8 cellular contexts compared by ENCODE assay signal in genomic region chr10:37857287-37858211, GRCh38. TPM values are rescaled to one million over a fixed set of nuclear protein-coding genes. Genes with fewer than 3 reads are reported as not detected.
A peak's percentile ranks its signal among the peaks of the same experiment; 100 is the strongest.
DNase-seq lines count a peak whose midpoint lies in the region; FAIRE-seq and TF ChIP-seq lines count a peak whose summit lies in the region.

TSS of gene ZNF248 (minus strand) at chr10:37857610. CDS start at chr10:37856310, 1,300 bp downstream.

- H2AFZ ChIP-seq in MM.1S (ENCODE audit: low read length), result peak within 1 kb of the TSS; percentile 100

- H3K36me3 ChIP-seq in MM.1S (replicated peaks; ENCODE audit: insufficient read depth, low read length), result no peaks in the 10 kb centered on the region; the same call in 1 of the 2 replicates
- H3K36me3 ChIP-seq in suprapubic skin, result no peaks in the 10 kb centered on the region

- H3F3A ChIP-seq in MM.1S (ENCODE audit: insufficient read depth, low read length), result peaks cover 5% of the 10 kb centered on the region; the same call in 1 of the 2 replicates

- peak; percentile 84 for TF ChIP-seq EP300 in suprapubic skin (IDR thresholded peaks at IDR 0.05)

- peaks cover 9% of the 10 kb centered on the region; the same call in 1 of the 2 replicates for H3K79me2 ChIP-seq in MM.1S (ENCODE audit: low read length)

- peak; percentile 74 to 92 for TF ChIP-seq POLR2A in suprapubic skin (IDR thresholded peaks at IDR 0.05)

- peak within 1 kb of the TSS; percentile 98 for H3K9ac ChIP-seq in MM.1S (ENCODE audit: low read length)

- under 1% methylated on average over 40 of the region's 81 CpGs for WGBS in suprapubic skin

- H3K27ac ChIP-seq in MM.1S (ENCODE audit: low read length) (peak within 1 kb of the TSS; percentile 80), suprapubic skin (peak within 1 kb of the TSS; percentile 100)

- peak within 1 kb of the TSS; percentile 69 for H3K4me2 ChIP-seq in MM.1S (ENCODE audit: low read depth, low read length)

- H4K20me1 ChIP-seq in MM.1S (ENCODE audit: insufficient read depth, low read length), result no peaks in the 10 kb centered on the region

- TF ChIP-seq CTCF in MM.1S (IDR thresholded peaks at IDR 0.05; ENCODE audit: low read length), result no peak
- TF ChIP-seq CTCF in foreskin fibroblast (IDR thresholded peaks at IDR 0.05; ENCODE audit: low read depth, low read length), result no peak
- no peak for TF ChIP-seq CTCF in suprapubic skin (IDR thresholded peaks at IDR 0.05)

- FAIRE-seq in G401.6 (lab: Jason Lieb, UNC), result peak; percentile 83

- DNase-seq in HCEC 1CT (peak; percentile 96), MM.1S (peak; percentile 97), SHP77 treated with DMSO at 0.1 percent for 48 hours (lab: John Stamatoyannopoulos, UW) (peak; percentile 78), foreskin fibroblast (peak; percentile 97 to 99), nucleus accumbens (lab: John Stamatoyannopoulos, UW) (peak; percentile 43 to 97 (median 93)), suprapubic skin (ENCODE audit: low spot score in 2 of 2) (peak; percentile 97 to 98)
- DNase-seq in activated gamma-delta T cell treated with anti-CD3 and anti-CD28 coated beads, Interleukin-2, amount 50 U/mL, for 16 hours (ENCODE audit: low read depth), result peak; percentile 92

- peak within 1 kb of the TSS; percentile 98 for H3K4me3 ChIP-seq in MM.1S (ENCODE audit: low read length)
- peak within 1 kb of the TSS; percentile 57 to 74 for H3K4me3 ChIP-seq in foreskin fibroblast (ENCODE audit: low read depth in 1 of 2, low read length in 2 of 2)
- peak within 1 kb of the TSS; percentile 91 for H3K4me3 ChIP-seq in suprapubic skin

- H3K9me3 ChIP-seq in MM.1S (replicated peaks; ENCODE audit: insufficient read depth, low read length) (no peaks in the 10 kb centered on the region), suprapubic skin (no peaks in the 10 kb centered on the region)

- H3K4me1 ChIP-seq in MM.1S (ENCODE audit: low read length), result peaks cover 18% of the 10 kb centered on the region
- H3K4me1 ChIP-seq in suprapubic skin, result peaks cover 28% of the 10 kb centered on the region

- H3K27me3 ChIP-seq in MM.1S (replicated peaks; ENCODE audit: insufficient read depth, low read length) (no peaks in the 10 kb centered on the region), suprapubic skin (no peaks in the 10 kb centered on the region)

- no peaks in the 10 kb centered on the region for H3K9me2 ChIP-seq in MM.1S (replicated peaks; ENCODE audit: insufficient read depth, low read length)

RNA-seq across cellular contexts. Expression of gene ZNF248, which starts in this region (rescaled TPM):
- 10 to 100 TPM in 2 of 4 donors, 1 to 10 TPM in 2; 5.4 to 23.5 (median 13.1) TPM for total RNA-seq in suprapubic skin

Comparison
In these comparisons a context has a peak if more than half of its experiments do, and no peak if none do; other contexts are left out.
1. Peak in every context shown above with its lines: DNase-seq, H3K4me3 ChIP-seq and H3K27ac ChIP-seq.